In genomic region chr11:65132238-65132987, GRCh38 we compare ENCODE assay signal across 7 cellular contexts. TPM values are rescaled to one million over a fixed set of nuclear protein-coding genes. Genes with fewer than 3 reads are reported as not detected.
DNase-seq lines count a peak whose midpoint lies in the region; ATAC-seq, FAIRE-seq and TF ChIP-seq lines count a peak whose summit lies in the region.

No MANE protein-coding gene starts in this region.

- H3K36me3 ChIP-seq in colonic mucosa (peaks cover 40% of the 10 kb centered on the region), small intestine (ENCODE audit: control insufficient read depth in 2 of 2, insufficient read depth in 2 of 2, low read length in 2 of 2) (peaks cover 20 to 28% of the 10 kb centered on the region in 2 donors)

- H3K9me3 ChIP-seq in colonic mucosa (no peaks in the 10 kb centered on the region), small intestine (ENCODE audit: control insufficient read depth, low read depth) (no peaks in the 10 kb centered on the region)

- intact Hi-C loops in colonic mucosa (cut with DNase I) = no loop called here

- WGBS in small intestine, 3 donors = 57 to 67% (median 65%) methylated on average over 10 of the region's 10 CpGs

- DNase-seq in colonic mucosa = peak; percentile 22
- no peak for DNase-seq in small intestine
- no peak for DNase-seq in epidermal melanocyte (ENCODE audit: insufficient read length, low spot score)
- DNase-seq in occipital lobe (lab: John Stamatoyannopoulos, UW) = no peak

- H3K27ac ChIP-seq in colonic mucosa (peak overlapping the region; percentile 94), small intestine (ENCODE audit: low read depth in 1 of 2, low read length in 1 of 2) (peak overlapping the region; percentile 12 to 99)

- H3K27me3 ChIP-seq in colonic mucosa = no peaks in the 10 kb centered on the region
- no peaks in the 10 kb centered on the region for H3K27me3 ChIP-seq in small intestine (ENCODE audit: control insufficient read depth in 2 of 2, insufficient read depth in 2 of 2, low read length in 2 of 2)

- ATAC-seq in GM18861 (IDR thresholded peaks at IDR 0.05; ENCODE audit: unreplicated experiment) (peak; percentile 35), HG03066 (IDR thresholded peaks at IDR 0.05; ENCODE audit: low read depth, unreplicated experiment) (peak; percentile 45), GM21526 (IDR thresholded peaks at IDR 0.05; ENCODE audit: low FRiP score, unreplicated experiment) (no peak)

- peaks cover 15% of the 10 kb centered on the region for H3K4me1 ChIP-seq in colonic mucosa
- H3K4me1 ChIP-seq in small intestine (ENCODE audit: control insufficient read depth in 2 of 2, insufficient read depth in 1 of 2, low read depth in 1 of 2, low read length in 1 of 2) = peaks cover 2 to 7% of the 10 kb centered on the region in 2 donors

- FAIRE-seq in small intestine (lab: Jason Lieb, UNC) = no peak

- H3K4me3 ChIP-seq in colonic mucosa (peak overlapping the region; percentile 86), small intestine (ENCODE audit: low read depth in 1 of 2, low read length in 2 of 2) (peak overlapping the region in 1 of 2 donors; percentile 81)

- H3K9ac ChIP-seq in colonic mucosa (ENCODE audit: low read depth in 2 of 2, low read length in 2 of 2) = peak overlapping the region in 1 of 2 donors; percentile 98

- no peak for TF ChIP-seq CTCF in colonic mucosa (IDR thresholded peaks at IDR 0.05)

RNA-seq across cellular contexts. Expression of gene SYVN1, which starts 1.9 kb away (rescaled TPM):
- total RNA-seq in colonic mucosa (10 to 100 TPM; 64.3 to 66.0 TPM), occipital lobe (10.1 TPM)
- polyA plus RNA-seq in small intestine = 10 to 100 TPM; 10.5 to 26.7 (median 12.3) TPM

RNA-seq across cellular contexts. Expression of gene MRPL49, which starts 10.3 kb away (rescaled TPM):
- 10 to 100 TPM; 60.7 to 72.3 TPM for total RNA-seq in colonic mucosa
- 10 to 100 TPM; 45.6 to 65.7 (median 55.7) TPM for polyA plus RNA-seq in small intestine
- 26.4 TPM for total RNA-seq in occipital lobe

RNA-seq across cellular contexts. Expression of gene FAU, which starts 10.5 kb away (rescaled TPM):
- total RNA-seq in colonic mucosa = 100 to 1,000 TPM; 752 to 950 TPM
- polyA plus RNA-seq in small intestine = 1,000 to 10,000 TPM in 2 of 3 donors, 100 to 1,000 TPM in 1; 960 to 1,177 (median 1,141) TPM
- 180 TPM for total RNA-seq in occipital lobe

RNA-seq across cellular contexts. Expression of gene ZNHIT2, which starts 14.9 kb away (rescaled TPM):
- total RNA-seq in colonic mucosa (10 to 100 TPM in 1 of 2 donors, 1 to 10 TPM in 1; 8.1 to 17.3 TPM), occipital lobe (4.7 TPM)
- 10 to 100 TPM; 13.0 to 13.6 (median 13.0) TPM for polyA plus RNA-seq in small intestine

RNA-seq across cellular contexts. Expression of gene TM7SF2, which starts 20.7 kb away (rescaled TPM):
- total RNA-seq in colonic mucosa (10 to 100 TPM; 26.6 to 40.0 TPM), occipital lobe (54.3 TPM)
- 10 to 100 TPM; 21.1 to 40.7 (median 40.0) TPM for polyA plus RNA-seq in small intestine
